Comparison of ENCODE assay signal across 16 cellular contexts in the genomic region with DNA sequence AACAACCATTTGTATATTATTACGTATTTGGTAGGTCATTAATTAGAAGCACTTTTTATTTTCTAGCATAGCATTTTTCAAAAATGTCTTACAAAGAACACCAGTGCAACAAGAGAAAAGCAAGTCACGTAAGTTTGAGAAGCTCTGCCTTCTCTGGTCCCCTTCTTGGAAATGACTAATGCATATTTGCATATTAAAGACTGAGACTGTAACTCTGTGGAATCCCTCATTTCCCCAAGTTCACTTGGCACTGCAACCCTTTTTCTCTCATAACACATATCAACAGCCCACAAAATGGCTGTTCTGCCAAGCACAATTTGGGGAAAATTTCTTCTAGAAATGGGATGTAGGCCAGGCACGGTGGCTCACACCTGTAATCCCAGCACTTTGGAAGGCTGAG.
DNase-seq lines count a peak whose midpoint lies in the region; ATAC-seq, FAIRE-seq and TF ChIP-seq lines count a peak whose summit lies in the region.
"Had no signal": no experiment of that assay in that cellular context is flagged by ENCODE, and none has a peak within 500 bp of the region (broad histone marks: within the 10 kb centered on the region; RNA-seq: fewer than 3 reads in every experiment).

No MANE protein-coding gene starts in this region.

- peak overlapping the region; percentile 81 for H3K4me2 ChIP-seq in endothelial cell of umbilical vein (ENCODE audit: insufficient read depth, low read length)
- no peak overlapping the region for H3K4me2 ChIP-seq in hepatocyte
- no peak overlapping the region for H3K4me2 ChIP-seq in GM23248 (ENCODE audit: unreplicated experiment)

- in situ Hi-C loops in GM23248 (cut with MboI) = no loop called here

- H3K4me3 ChIP-seq in endothelial cell of umbilical vein (replicated peaks in 1 of 3; ENCODE audit: insufficient read depth in 1 of 3, low read depth in 1 of 3, low read length in 3 of 3) = peak overlapping the region in 1 of 3 experiments; percentile 27
- H3K4me3 ChIP-seq in hepatocyte = no peak overlapping the region
- no peak overlapping the region for H3K4me3 ChIP-seq in GM23248
- H3K4me3 ChIP-seq: skin epidermis had no signal

- dilution Hi-C loops in endothelial cell of umbilical vein (cut with MboI; ENCODE audit: extremely low pct_ligation_motif_present, low sequenced_read_pairs) = no loop called here

- no peaks in the 10 kb centered on the region for H3F3A ChIP-seq in GM23248 (ENCODE audit: insufficient read depth)

- H3K4me1 Mint-ChIP-seq in nephron progenitor cell (peaks cover 7% of the 10 kb centered on the region), T-cell (no peaks in the 10 kb centered on the region)
- H3K4me1 Mint-ChIP-seq: CD14-positive monocyte had no signal

- no peaks in the 10 kb centered on the region for H3K27me3 ChIP-seq in endothelial cell of umbilical vein (ENCODE audit: control insufficient read depth in 2 of 2, insufficient read depth in 2 of 2, low read length in 2 of 2)
- H3K27me3 ChIP-seq in hepatocyte = no peaks in the 10 kb centered on the region
- no peaks in the 10 kb centered on the region for H3K27me3 ChIP-seq in GM23248 (replicated peaks; ENCODE audit: insufficient read depth)

- CTCF ChIA-PET in endothelial cell of umbilical vein (lab: Charles Lee) = interaction anchor here (0.7 to 5.9 kb wide), 10 partner anchors 11 to 805 kb away, joined by 3 to 40 read pairs (median 5); a partner anchor contains a TSS
- CTCF ChIA-PET in T-cell (lab: Charles Lee) = no interaction called here

- TF ChIP-seq POLR2A in endothelial cell of umbilical vein (IDR thresholded peaks at IDR 0.05; ENCODE audit: low read depth, low read length) = no peak

- no peak overlapping the region for H3K4me3 Mint-ChIP-seq in nephron progenitor cell
- no peak overlapping the region for H3K4me3 Mint-ChIP-seq in T-cell
- H3K4me3 Mint-ChIP-seq: activated naive CD8-positive, alpha-beta T cell; CD14-positive monocyte had no signal

- H4K20me1 ChIP-seq in endothelial cell of umbilical vein (replicated peaks; ENCODE audit: control insufficient read depth, extremely low read depth, insufficient read depth, low read length) = no peaks in the 10 kb centered on the region
- no peaks in the 10 kb centered on the region for H4K20me1 ChIP-seq in hepatocyte (ENCODE audit: insufficient read depth, poor library complexity, severe bottlenecking)
- H4K20me1 ChIP-seq in GM23248 (ENCODE audit: insufficient read depth) = no peaks in the 10 kb centered on the region

- ATAC-seq in GM18499 (IDR thresholded peaks at IDR 0.05; ENCODE audit: insufficient read depth, unreplicated experiment) (peak; percentile 56), GM21423 (IDR thresholded peaks at IDR 0.05; ENCODE audit: unreplicated experiment) (peak; percentile 54), HG03432 (IDR thresholded peaks at IDR 0.05; ENCODE audit: unreplicated experiment) (peak; percentile 75), T-cell (replicated peaks in 1 of 4) (no peak)

- DNase-seq in endothelial cell of umbilical vein (ENCODE audit: low read depth, low spot score) (peak; percentile 75), nephron progenitor cell (no peak), hepatocyte (ENCODE audit: low spot score) (no peak), T-cell (no peak), GM23248 (no peak)
- DNase-seq: activated CD8-positive, alpha-beta memory T cell treated with anti-CD3 and anti-CD28 coated beads for 24 hours; GOT3; IMR-90; NCI-H1436; NCI-H524 treated with DMSO at 0.1 percent for 48 hours had no signal

- POLR2A ChIA-PET in endothelial cell of umbilical vein (lab: Charles Lee) (interaction anchor here (0.6 to 0.9 kb wide), 2 partner anchors 11 to 140 kb away, joined by 3 read pairs; no protein-coding TSS in a partner anchor), T-cell (lab: Charles Lee) (interaction anchor here (0.6 kb wide), 2 partner anchors 60 to 355 kb away, joined by 4 to 8 read pairs; no protein-coding TSS in a partner anchor)

- H3K9me3 Mint-ChIP-seq in nephron progenitor cell = no peaks in the 10 kb centered on the region
- peaks cover 0 to 3% (median 0%) of the 10 kb centered on the region in 3 donors for H3K9me3 Mint-ChIP-seq in T-cell

- FAIRE-seq in endothelial cell of umbilical vein (lab: Jason Lieb, UNC) = no peak

- H3K9ac ChIP-seq in endothelial cell of umbilical vein (replicated peaks; ENCODE audit: extremely low read depth, insufficient read depth, low read length) = peak overlapping the region; percentile 67
- no peak overlapping the region for H3K9ac ChIP-seq in GM23248

- no peaks in the 10 kb centered on the region for H3K27me3 Mint-ChIP-seq in nephron progenitor cell (ENCODE audit: low read depth, poor library complexity)
- H3K27me3 Mint-ChIP-seq in T-cell = peaks cover 3 to 10% of the 10 kb centered on the region in 2 donors

- intact Hi-C loops in endothelial cell of umbilical vein (cut with micrococcal nuclease) = loop anchor here (1.0 to 2.0 kb wide), 3 partner anchors 10 to 399 kb away; no protein-coding TSS in a partner anchor

- no peaks in the 10 kb centered on the region for H3K9me2 ChIP-seq in hepatocyte (replicated peaks; ENCODE audit: insufficient read depth)
- H3K9me2 ChIP-seq in GM23248 (ENCODE audit: insufficient read depth) = no peaks in the 10 kb centered on the region

- H3K27ac Mint-ChIP-seq in nephron progenitor cell (no peak overlapping the region), T-cell (no peak overlapping the region)
- H3K27ac Mint-ChIP-seq: activated naive CD8-positive, alpha-beta T cell; CD14-positive monocyte had no signal

- peaks cover 24% of the 10 kb centered on the region for H3K4me1 ChIP-seq in endothelial cell of umbilical vein (ENCODE audit: control insufficient read depth, extremely low read depth, insufficient read depth, low read length)
- H3K4me1 ChIP-seq in hepatocyte (ENCODE audit: insufficient read depth) = no peaks in the 10 kb centered on the region
- no peaks in the 10 kb centered on the region for H3K4me1 ChIP-seq in GM23248 (ENCODE audit: insufficient read depth)

- peak overlapping the region; percentile 90 for H3K27ac ChIP-seq in endothelial cell of umbilical vein (ENCODE audit: insufficient read depth, low read depth, low read length)
- no peak overlapping the region for H3K27ac ChIP-seq in hepatocyte
- H3K27ac ChIP-seq in GM23248 = no peak overlapping the region

- no peaks in the 10 kb centered on the region for H3K9me1 ChIP-seq in endothelial cell of umbilical vein (replicated peaks; ENCODE audit: control insufficient read depth, extremely low read depth, insufficient read depth, low read length)

- no peaks in the 10 kb centered on the region for H3K9me3 ChIP-seq in endothelial cell of umbilical vein (replicated peaks; ENCODE audit: control insufficient read depth, insufficient read depth, low read length)
- H3K9me3 ChIP-seq in hepatocyte (ENCODE audit: low read depth) = no peaks in the 10 kb centered on the region
- H3K9me3 ChIP-seq in GM23248 (ENCODE audit: low read depth) = no peaks in the 10 kb centered on the region

- peak overlapping the region; percentile 41 for H2AFZ ChIP-seq in endothelial cell of umbilical vein (ENCODE audit: low read depth, low read length)
- no peak overlapping the region for H2AFZ ChIP-seq in hepatocyte
- H2AFZ ChIP-seq in GM23248 = no peak overlapping the region

- H3K36me3 Mint-ChIP-seq in nephron progenitor cell (ENCODE audit: low read depth) = peaks cover 11% of the 10 kb centered on the region
- H3K36me3 Mint-ChIP-seq in T-cell = no peaks in the 10 kb centered on the region
- H3K36me3 Mint-ChIP-seq: activated naive CD8-positive, alpha-beta T cell; CD14-positive monocyte had no signal

- H3K79me2 ChIP-seq in endothelial cell of umbilical vein (ENCODE audit: control insufficient read depth, insufficient read depth, low read length) (no peaks in the 10 kb centered on the region), hepatocyte (no peaks in the 10 kb centered on the region), GM23248 (ENCODE audit: insufficient read depth) (no peaks in the 10 kb centered on the region)

- 87% methylated on average over 3 of the region's 3 CpGs for WGBS in hepatocyte (ENCODE audit: low lambda C conversion rate, missing lambda C conversion rate)
- WGBS in GM23248 (ENCODE audit: low coverage in 1 of 2, low lambda C conversion rate in 2 of 2, missing lambda C conversion rate in 2 of 2), 2 experiments = 25 to 28% methylated on average over 3 of the region's 3 CpGs

- no TSS peak for BruUV-seq in endothelial cell of umbilical vein (replicated peaks; lab: Mats Ljungman, UMichigan)

- no peaks in the 10 kb centered on the region for H3K36me3 ChIP-seq in endothelial cell of umbilical vein (ENCODE audit: control insufficient read depth in 2 of 2, extremely low read depth in 1 of 2, insufficient read depth in 2 of 2, low read length in 2 of 2)
- no peaks in the 10 kb centered on the region for H3K36me3 ChIP-seq in hepatocyte (replicated peaks; ENCODE audit: insufficient read depth, low read depth)
- H3K36me3 ChIP-seq in GM23248 (ENCODE audit: low read depth) = no peaks in the 10 kb centered on the region

- no peak for TF ChIP-seq CTCF in endothelial cell of umbilical vein (IDR thresholded peaks at IDR 0.05; ENCODE audit: extremely low read depth in 1 of 2, insufficient read depth in 1 of 2, low read depth in 1 of 2, low read length in 2 of 2)
- no peak for TF ChIP-seq CTCF in nephron progenitor cell (IDR thresholded peaks at IDR 0.05)
- no peak for TF ChIP-seq CTCF in hepatocyte (IDR thresholded peaks at IDR 0.05; ENCODE audit: poor library complexity)

TF ChIP-seq in endothelial cell of umbilical vein, 7 proteins besides CTCF, POLR2A, EP300 and RAD21:
- TF ChIP-seq POLR2AphosphoS5 (IDR thresholded peaks at IDR 0.05; ENCODE audit: insufficient read depth, low read depth, low read length) = no peak

Comparison
In these comparisons a context has a peak if more than half of its experiments do, and no peak if none do; other contexts are left out.
1. ATAC-seq: peak in GM18499 (single experiment), GM21423 (single experiment) and HG03432 (single experiment); none in T-cell (0 of 4).